In the genomic region with DNA sequence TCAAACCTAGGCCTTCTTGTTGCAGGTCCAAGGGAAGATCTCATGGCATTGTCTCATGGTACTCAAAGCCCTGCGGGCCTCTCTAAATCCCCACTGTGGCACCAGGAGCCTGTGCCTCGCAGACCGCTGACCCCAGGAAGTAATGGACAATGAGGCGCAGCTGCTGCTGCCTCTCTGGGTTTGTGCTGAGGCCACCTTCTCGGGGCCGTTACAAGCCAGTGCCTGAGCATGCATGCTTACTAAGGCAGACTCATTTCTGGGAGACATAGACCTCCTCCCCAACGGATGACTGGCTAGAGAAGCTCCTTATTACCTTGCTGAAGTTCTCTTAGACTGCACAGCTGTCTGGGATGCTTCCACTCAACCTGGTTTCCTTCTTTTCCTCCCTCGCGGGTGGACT, we compare ENCODE assay signal across 10 cellular contexts. TPM values are rescaled to one million over a fixed set of nuclear protein-coding genes. Genes with fewer than 3 reads are reported as not detected.
DNase-seq lines count a peak whose midpoint lies in the region; ATAC-seq and TF ChIP-seq lines count a peak whose summit lies in the region.
"Had no signal": no experiment of that assay in that cellular context is flagged by ENCODE, and none has a peak within 500 bp of the region (broad histone marks: within the 10 kb centered on the region; RNA-seq: fewer than 3 reads in every experiment).

No MANE protein-coding gene starts in this region.

- H4K20me1 ChIP-seq in IMR-90 (ENCODE audit: insufficient read depth, low read length): no peaks in the 10 kb centered on the region
- H4K20me1 ChIP-seq in smooth muscle cell (ENCODE audit: low read depth): peaks cover 7% of the 10 kb centered on the region

- H3K4me1 Mint-ChIP-seq in brain: peaks cover 41% of the 10 kb centered on the region

- no peak for TF ChIP-seq POLR2A in IMR-90 (IDR thresholded peaks at IDR 0.05; ENCODE audit: low read depth, low read length)

- H4K8ac ChIP-seq in IMR-90 (ENCODE audit: low read depth in 2 of 2, low read length in 2 of 2): no peak overlapping the region
- H4K8ac ChIP-seq in trophoblast cell (ENCODE audit: low read depth, low read length): no peak overlapping the region

- no peak overlapping the region for H2AK5ac ChIP-seq in IMR-90 (ENCODE audit: low read depth, low read length)
- no peak overlapping the region for H2AK5ac ChIP-seq in trophoblast cell (ENCODE audit: low read length)

- no peak overlapping the region for H2BK20ac ChIP-seq in IMR-90 (ENCODE audit: low read depth, low read length)

- peaks cover 4% of the 10 kb centered on the region for H3K36me3 Mint-ChIP-seq in brain

- H3K27me3 ChIP-seq in IMR-90 (ENCODE audit: control insufficient read depth, insufficient read depth, low read length) (no peaks in the 10 kb centered on the region), smooth muscle cell (ENCODE audit: low read depth) (no peaks in the 10 kb centered on the region), trophoblast cell (ENCODE audit: insufficient read depth, low read length) (no peaks in the 10 kb centered on the region)
- H3K27me3 ChIP-seq: cardiac muscle cell had no signal

- H3K9me3 ChIP-seq in IMR-90 (ENCODE audit: control insufficient read depth, insufficient read depth, low read length) (no peaks in the 10 kb centered on the region), smooth muscle cell (replicated peaks; ENCODE audit: low read depth) (no peaks in the 10 kb centered on the region), trophoblast cell (ENCODE audit: insufficient read depth, low read depth, low read length) (no peaks in the 10 kb centered on the region)

- H3K27ac Mint-ChIP-seq in brain: peak overlapping the region in 3 of 5 experiments; percentile 81 to 96 (median 88)

- H3K4me2 ChIP-seq in IMR-90 (ENCODE audit: low read depth, low read length): peak overlapping the region; percentile 99
- H3K4me2 ChIP-seq in smooth muscle cell: peak overlapping the region; percentile 93
- no peak overlapping the region for H3K4me2 ChIP-seq in trophoblast cell (ENCODE audit: low read length)

- H4K5ac ChIP-seq in IMR-90 (ENCODE audit: low read depth, low read length): no peak overlapping the region

- H4K91ac ChIP-seq in IMR-90 (ENCODE audit: insufficient read depth, low read depth, low read length) (no peak overlapping the region), trophoblast cell (ENCODE audit: low read depth, low read length) (no peak overlapping the region)

- peaks cover 14% of the 10 kb centered on the region for H3K79me2 ChIP-seq in smooth muscle cell (ENCODE audit: low read depth)
- H3K79me2 ChIP-seq in trophoblast cell (ENCODE audit: control insufficient read depth, insufficient read depth, low read length, poor library complexity): no peaks in the 10 kb centered on the region

- H2AK9ac ChIP-seq in IMR-90 (replicated peaks; ENCODE audit: low read depth, low read length, poor library complexity): no peak overlapping the region

- CTCF ChIA-PET in IMR-90 (lab: Yijun Ruan, JAX): no interaction called here

- DNase-seq in IMR-90: peak; percentile 4
- DNase-seq in left kidney (ENCODE audit: low read depth, low spot score): peak; percentile 33
- DNase-seq in smooth muscle cell (lab: John Stamatoyannopoulos, UW; ENCODE audit: unreplicated experiment): no peak
- DNase-seq in DMS114 treated with DMSO at 0.1 percent for 48 hours (lab: John Stamatoyannopoulos, UW; ENCODE audit: unreplicated experiment): no peak
- no peak for DNase-seq in trophoblast cell
- DNase-seq: islet precursor cell had no signal

- peak; percentile 21 for ATAC-seq in IMR-90 (ENCODE audit: low read depth)
- no peak for ATAC-seq in GM19395 (IDR thresholded peaks at IDR 0.05; ENCODE audit: unreplicated experiment)
- ATAC-seq in GM21515 (IDR thresholded peaks at IDR 0.05; ENCODE audit: unreplicated experiment): no peak

- H2BK5ac ChIP-seq in IMR-90 (ENCODE audit: low read depth, low read length, poor library complexity, severe bottlenecking) (peak overlapping the region; percentile 17), trophoblast cell (ENCODE audit: low read depth, low read length, poor library complexity) (no peak overlapping the region)

- in situ Hi-C loops in IMR-90 (cut with MboI; ENCODE audit: low sequenced_read_pairs): loop anchor here (10.0 kb wide), 1 partner anchor 654 kb away; no protein-coding TSS in a partner anchor

- H3K79me1 ChIP-seq in IMR-90 (ENCODE audit: low read depth in 1 of 2, low read length in 2 of 2) (peaks cover 15 to 21% of the 10 kb centered on the region in 2 experiments), trophoblast cell (ENCODE audit: low read length) (no peaks in the 10 kb centered on the region)

- peak overlapping the region; percentile 43; the same call in 1 of the 2 replicates for H3K4ac ChIP-seq in IMR-90 (ENCODE audit: low read depth, low read length)
- no peak overlapping the region for H3K4ac ChIP-seq in trophoblast cell (ENCODE audit: low read depth, low read length)

- no peaks in the 10 kb centered on the region for H3K27me3 Mint-ChIP-seq in brain

- H3K4me1 ChIP-seq in IMR-90 (ENCODE audit: control insufficient read depth, insufficient read depth, low read length): peaks cover 5% of the 10 kb centered on the region
- peaks cover 11% of the 10 kb centered on the region for H3K4me1 ChIP-seq in smooth muscle cell (ENCODE audit: low read depth)
- H3K4me1 ChIP-seq in trophoblast cell (ENCODE audit: control insufficient read depth in 1 of 2, insufficient read depth in 2 of 2, low read length in 2 of 2): peaks cover 3% of the 10 kb centered on the region in 2 experiments

- intact Hi-C loops in IMR-90 (cut with micrococcal nuclease): loop anchor here (2.0 to 10.0 kb wide), 4 partner anchors 80 to 754 kb away; partner anchors contain the start of genes SLC39A8 and SLC9B1

- H3K18ac ChIP-seq in IMR-90 (ENCODE audit: low read depth, low read length) (no peak overlapping the region), trophoblast cell (ENCODE audit: low read length) (no peak overlapping the region)

- H3K23ac ChIP-seq in IMR-90 (ENCODE audit: low read depth, low read length): peak overlapping the region; percentile 67; the same call in 1 of the 2 replicates
- no peak overlapping the region for H3K23ac ChIP-seq in trophoblast cell (ENCODE audit: low read length)

- peak overlapping the region; percentile 11; the same call in 1 of the 2 replicates for H3K4me3 ChIP-seq in IMR-90 (ENCODE audit: insufficient read depth, low read depth, low read length)
- H3K4me3 ChIP-seq in smooth muscle cell: peak overlapping the region; percentile 76
- H3K4me3 ChIP-seq in trophoblast cell (ENCODE audit: low read depth, low read length): no peak overlapping the region

- no peak overlapping the region for H4K12ac ChIP-seq in trophoblast cell (ENCODE audit: low read depth, low read length)

- POLR2A ChIA-PET in IMR-90 (lab: Charles Lee; ENCODE audit: unreplicated experiment): no interaction called here

- peaks cover 4% of the 10 kb centered on the region for H3K9me1 ChIP-seq in IMR-90 (ENCODE audit: insufficient read depth, low read length)

- H3K9me3 Mint-ChIP-seq in brain: no peaks in the 10 kb centered on the region

- H3K56ac ChIP-seq in IMR-90 (ENCODE audit: extremely low read depth, insufficient read depth, low read length): no peak overlapping the region

- H3K27ac ChIP-seq in IMR-90 (ENCODE audit: insufficient read depth, low read length) (peak overlapping the region; percentile 30; the same call in 1 of the 2 replicates), smooth muscle cell (ENCODE audit: low read depth) (no peak overlapping the region), trophoblast cell (ENCODE audit: low read depth, low read length) (no peak overlapping the region)
- H3K27ac ChIP-seq: cardiac muscle cell had no signal

- H2BK15ac ChIP-seq in IMR-90 (ENCODE audit: low read depth, low read length): no peak overlapping the region

- no TSS peak for BruUV-seq in IMR-90 (replicated peaks; lab: Mats Ljungman, UMichigan)

- dilution Hi-C loops in IMR-90 (cut with HindIII; ENCODE audit: low sequenced_read_pairs, unreplicated experiment): no loop called here

- TF ChIP-seq CTCF in IMR-90 (conservative IDR thresholded peaks at IDR 0.05; ENCODE audit: low read depth, low read length) (no peak), brain (conservative IDR thresholded peaks at IDR 0.05) (no peak), smooth muscle cell (IDR thresholded peaks at IDR 0.05; ENCODE audit: borderline replicate concordance, insufficient read depth, poor library complexity, severe bottlenecking) (no peak)

- H2BK120ac ChIP-seq in IMR-90 (ENCODE audit: low read depth, low read length): no peak overlapping the region
- H2BK120ac ChIP-seq in trophoblast cell (ENCODE audit: insufficient read depth, low read length, poor library complexity): no peak overlapping the region

- TF ChIP-seq RAD21 in IMR-90 (IDR thresholded peaks at IDR 0.05; ENCODE audit: low read length): no peak

- H3K4me3 Mint-ChIP-seq in brain: peak overlapping the region; percentile 84 to 96 (median 87)

- peaks cover 2% of the 10 kb centered on the region; the same call in 1 of the 2 replicates for H3K36me3 ChIP-seq in IMR-90 (ENCODE audit: control insufficient read depth, insufficient read depth, low read length)
- H3K36me3 ChIP-seq in smooth muscle cell (ENCODE audit: low read depth): no peaks in the 10 kb centered on the region
- no peaks in the 10 kb centered on the region for H3K36me3 ChIP-seq in trophoblast cell (ENCODE audit: control insufficient read depth in 1 of 2, insufficient read depth in 2 of 2, low read length in 2 of 2)

- peak overlapping the region; percentile 38 for H2AFZ ChIP-seq in IMR-90 (replicated peaks; ENCODE audit: low read length, poor library complexity)
- no peak overlapping the region for H2AFZ ChIP-seq in smooth muscle cell (ENCODE audit: low read depth)
- no peak overlapping the region for H2AFZ ChIP-seq in trophoblast cell (ENCODE audit: insufficient read depth, low read length, poor library complexity)

- H3K14ac ChIP-seq in IMR-90 (replicated peaks; ENCODE audit: low read depth, low read length): no peak overlapping the region; the same call in 1 of the 2 replicates
- no peak overlapping the region for H3K14ac ChIP-seq in trophoblast cell (ENCODE audit: low read length)

- peak overlapping the region; percentile 36 for H3K9ac ChIP-seq in IMR-90 (ENCODE audit: low read depth, low read length)
- H3K9ac ChIP-seq in smooth muscle cell (ENCODE audit: low read depth): no peak overlapping the region
- H3K9ac ChIP-seq in trophoblast cell (ENCODE audit: low read length): no peak overlapping the region

- WGBS in IMR-90 (ENCODE audit: extremely low coverage in 2 of 2, insufficient read length in 1 of 2), 2 experiments: 73% methylated on average over 7 of the region's 9 CpGs; no CpG with 5 or more reads in 1 of the 2 experiments
- 86% methylated on average over 9 of the region's 9 CpGs for WGBS in smooth muscle cell (ENCODE audit: low lambda C conversion rate)
- no CpG with 5 or more reads among the region's 9 CpGs for WGBS in trophoblast cell (ENCODE audit: extremely low coverage, insufficient coverage, insufficient read length)

- H2BK12ac ChIP-seq in trophoblast cell (ENCODE audit: low read length): no peak overlapping the region

- H3F3A ChIP-seq in smooth muscle cell (ENCODE audit: low read depth): no peaks in the 10 kb centered on the region

RNA-seq across cellular contexts. Expression of gene BDH2, which starts 1.3 kb away (rescaled TPM):
- 36.4 and 52.2 TPM in 2 replicates for total RNA-seq in IMR-90 (2012; rRNA removed)
- polyA plus RNA-seq in IMR-90 (2012; rRNA removed): 38.8 and 49.7 TPM in 2 replicates
- polyA plus RNA-seq in IMR-90 (2012; cell fraction: cytosol; rRNA removed): 13.2 and 20.5 TPM in 2 replicates
- 20.3 and 254 TPM in 2 replicates for polyA plus RNA-seq in IMR-90 (2012; cell fraction: nucleus; rRNA removed; ENCODE audit: low replicate concordance)
- polyA plus RNA-seq in brain (ENCODE audit: insufficient read depth, low read depth, low replicate concordance): 23.3 TPM
- 93.7 and 96.2 TPM in 2 replicates for total RNA-seq in smooth muscle cell
- 70.5 and 84.3 TPM in 2 replicates for polyA plus RNA-seq in smooth muscle cell
- polyA plus RNA-seq in trophoblast cell (2013): 31.1 and 32.1 TPM in 2 replicates

RNA-seq across cellular contexts. Expression of gene SLC9B2, which starts 21.8 kb away (rescaled TPM):
- total RNA-seq in IMR-90 (2012; rRNA removed) (9.0 and 11.4 TPM in 2 replicates), smooth muscle cell (6.0 and 11.2 TPM in 2 replicates)
- polyA plus RNA-seq in IMR-90 (2012; rRNA removed) (5.5 and 5.7 TPM in 2 replicates), brain (ENCODE audit: insufficient read depth, low read depth, low replicate concordance) (11.7 TPM), smooth muscle cell (4.5 and 6.0 TPM in 2 replicates)
- polyA plus RNA-seq in IMR-90 (2012; cell fraction: cytosol; rRNA removed): 1.5 and 1.9 TPM in 2 replicates
- polyA plus RNA-seq in IMR-90 (2012; cell fraction: nucleus; rRNA removed; ENCODE audit: low replicate concordance): 2.0 and 4.7 TPM in 2 replicates
- polyA plus RNA-seq in trophoblast cell (2013): 2.5 and 2.9 TPM in 2 replicates

Comparison
In these comparisons a context has a peak if more than half of its experiments do, and no peak if none do; other contexts are left out.
1. DNase-seq: peak in IMR-90 (single experiment) and left kidney (single experiment); none in smooth muscle cell (single experiment), DMS114 treated with DMSO at 0.1 percent for 48 hours (single experiment) and trophoblast cell (0 of 2).